ENCODE assay signal across 10 cellular contexts in the genomic region with DNA sequence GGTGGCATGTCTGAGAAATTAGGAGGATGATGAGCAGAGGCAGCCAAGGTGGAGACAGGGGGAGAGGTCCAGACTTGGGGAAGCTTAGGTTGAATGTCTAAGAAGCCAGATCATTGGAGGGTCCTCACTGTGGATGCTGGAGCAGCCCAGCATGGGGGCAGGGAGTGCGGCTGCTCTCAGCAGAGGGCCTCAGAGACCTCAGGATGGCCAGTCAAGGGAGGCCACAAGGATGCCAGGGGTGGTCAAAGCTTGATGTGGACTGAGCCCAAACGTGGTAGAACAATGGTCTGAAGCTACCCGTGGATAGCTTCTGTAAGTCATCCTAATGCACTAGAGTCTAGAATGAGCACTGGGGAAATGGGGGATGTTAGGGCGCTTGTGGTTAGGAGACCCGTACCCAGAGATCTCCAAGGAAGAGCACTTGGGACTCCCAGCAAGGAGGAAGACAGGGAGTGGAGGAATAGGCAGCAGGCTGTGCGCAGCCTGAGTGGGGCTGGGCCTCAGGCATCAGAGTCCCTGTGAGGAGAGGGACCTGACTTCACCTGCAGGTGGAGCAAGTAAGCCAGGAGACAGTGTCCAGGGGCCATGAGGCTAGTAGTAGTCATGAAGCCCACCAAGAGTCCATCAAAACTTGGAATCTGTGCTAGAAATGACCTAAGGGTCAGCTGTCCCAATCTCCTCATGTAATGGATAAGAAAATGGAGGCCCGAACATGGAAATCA. TPM values are rescaled to one million over a fixed set of nuclear protein-coding genes. Genes with fewer than 3 reads are reported as not detected.
A peak's percentile ranks its signal among the peaks of the same experiment; 100 is the strongest.
DNase-seq lines count a peak whose midpoint lies in the region; ATAC-seq and TF ChIP-seq lines count a peak whose summit lies in the region.
"Had no signal": no experiment of that assay in that cellular context is flagged by ENCODE, and none has a peak within 500 bp of the region (broad histone marks: within the 10 kb centered on the region; RNA-seq: fewer than 3 reads in every experiment).

No MANE protein-coding gene starts in this region.

- H3K4me1 Mint-ChIP-seq in CD8-positive, alpha-beta memory T cell: peaks cover 10 to 20% (median 18%) of the 10 kb centered on the region in 3 donors

- no peak overlapping the region for H3K4me2 ChIP-seq in OCI-LY7 (ENCODE audit: low read length)
- H3K4me2 ChIP-seq in fibroblast of lung (ENCODE audit: extremely low read depth, insufficient read depth, low read length): no peak overlapping the region

- no TSS peak for BruUV-seq in OCI-LY7 (replicated peaks; lab: Mats Ljungman, UMichigan)

- no peak overlapping the region for H3K27ac ChIP-seq in OCI-LY7 (ENCODE audit: low read depth, low read length, poor library complexity, severe bottlenecking)
- H3K27ac ChIP-seq in fibroblast of lung (ENCODE audit: insufficient read depth, low read length): no peak overlapping the region
- H3K27ac ChIP-seq in CD8-positive, alpha-beta memory T cell (ENCODE audit: low read depth, low read length): no peak overlapping the region

- H3K36me3 ChIP-seq in OCI-LY7 (ENCODE audit: insufficient read depth, low read length) (no peaks in the 10 kb centered on the region), fibroblast of lung (ENCODE audit: control insufficient read depth, insufficient read depth, low read length) (no peaks in the 10 kb centered on the region)
- H3K36me3 ChIP-seq in CD8-positive, alpha-beta memory T cell (ENCODE audit: insufficient read depth, low read length): no peaks in the 10 kb centered on the region

- no peaks in the 10 kb centered on the region for H3K36me3 Mint-ChIP-seq in CD8-positive, alpha-beta memory T cell

- DNase-seq in A172 (ENCODE audit: low spot score) (peak; percentile 36), GM10248 (ENCODE audit: extremely low spot score) (peak; percentile 52), OCI-LY7 (ENCODE audit: low spot score) (peak; percentile 7), fibroblast of lung (ENCODE audit: low read depth in 2 of 2) (peak; percentile 4 to 6), GM03348 (ENCODE audit: low spot score) (no peak), activated T-cell treated with anti-CD3 and anti-CD28 coated beads for 4 hours (no peak)
- no peak for DNase-seq in CD8-positive, alpha-beta memory T cell
- DNase-seq: activated T-cell treated with anti-CD3 and anti-CD28 coated beads, Interleukin-2, amount 50 U/mL, for 72 hours; KG1 had no signal

- H3K27me3 ChIP-seq in fibroblast of lung (ENCODE audit: control insufficient read depth, insufficient read depth, low read length): no peaks in the 10 kb centered on the region
- no peaks in the 10 kb centered on the region for H3K27me3 ChIP-seq in CD8-positive, alpha-beta memory T cell (ENCODE audit: insufficient read depth, low read length, poor library complexity, severe bottlenecking)

- peaks cover 13 to 43% of the 10 kb centered on the region in 2 donors for H3K27me3 Mint-ChIP-seq in CD8-positive, alpha-beta memory T cell

- H4K20me1 ChIP-seq in OCI-LY7 (ENCODE audit: insufficient read depth, low read length): no peaks in the 10 kb centered on the region
- no peaks in the 10 kb centered on the region for H4K20me1 ChIP-seq in fibroblast of lung (ENCODE audit: control insufficient read depth, extremely low read depth, insufficient read depth, low read length)

- H3K9ac ChIP-seq in fibroblast of lung (ENCODE audit: insufficient read depth, low read length): no peak overlapping the region

- no peaks in the 10 kb centered on the region for H3K9me3 Mint-ChIP-seq in CD8-positive, alpha-beta memory T cell
- H3K9me3 Mint-ChIP-seq: activated T-cell treated with anti-CD3 and anti-CD28 coated beads, Interleukin-2, amount 50 U/mL, for 72 hours had no signal

- no peak overlapping the region for H2AFZ ChIP-seq in OCI-LY7 (ENCODE audit: low read length)
- H2AFZ ChIP-seq in fibroblast of lung (ENCODE audit: low read length): no peak overlapping the region

- no peaks in the 10 kb centered on the region for H3K9me2 ChIP-seq in OCI-LY7 (ENCODE audit: insufficient read depth, low read length)

- POLR2A ChIA-PET in GM10248 (lab: Yijun Ruan, JAX): no interaction called here
- POLR2A ChIA-PET in OCI-LY7 (lab: Charles Lee): no interaction called here
- POLR2A ChIA-PET in CD8-positive, alpha-beta memory T cell (lab: Charles Lee): no interaction called here

- H3K9me3 ChIP-seq in OCI-LY7 (ENCODE audit: low read length) (no peaks in the 10 kb centered on the region), fibroblast of lung (ENCODE audit: control insufficient read depth, insufficient read depth, low read depth, low read length) (no peaks in the 10 kb centered on the region)
- H3K9me3 ChIP-seq in CD8-positive, alpha-beta memory T cell (ENCODE audit: low read length): no peaks in the 10 kb centered on the region

- ATAC-seq in HG03097 (IDR thresholded peaks at IDR 0.05; ENCODE audit: low FRiP score, unreplicated experiment): no peak

- intact Hi-C loops in OCI-LY7 (cut with micrococcal nuclease; ENCODE audit: unreplicated experiment): loop anchor here (2.0 to 10.0 kb wide), 2 partner anchors 51 to 391 kb away; no protein-coding TSS in a partner anchor

- CTCF ChIA-PET in GM10248 (lab: Yijun Ruan, JAX) (interaction anchor here (0.7 to 11.2 kb wide), 34 partner anchors 8 to 610 kb away, joined by 3 to 331 read pairs (median 4); a partner anchor contains a TSS), OCI-LY7 (lab: Charles Lee; ENCODE audit: unreplicated experiment) (interaction anchor here (0.5 to 0.6 kb wide), 2 partner anchors 35 to 276 kb away, joined by 3 read pairs; no protein-coding TSS in a partner anchor)
- CTCF ChIA-PET in CD8-positive, alpha-beta memory T cell (lab: Charles Lee): interaction anchor here (0.7 to 5.3 kb wide), 9 partner anchors 9 to 916 kb away, joined by 3 to 35 read pairs (median 5); a partner anchor contains a TSS

- H3K4me3 ChIP-seq in OCI-LY7 (ENCODE audit: low read depth, low read length, poor library complexity, severe bottlenecking) (no peak overlapping the region), fibroblast of lung (replicated peaks in 1 of 4; ENCODE audit: control extremely low read depth in 1 of 4, insufficient read depth in 1 of 4, low read depth in 3 of 4, low read length in 4 of 4) (no peak overlapping the region)
- H3K4me3 ChIP-seq in CD8-positive, alpha-beta memory T cell (ENCODE audit: low read length): no peak overlapping the region

- H3K4me3 Mint-ChIP-seq in CD8-positive, alpha-beta memory T cell: no peak overlapping the region
- H3K4me3 Mint-ChIP-seq: activated T-cell treated with anti-CD3 and anti-CD28 coated beads, Interleukin-2, amount 50 U/mL, for 72 hours had no signal

- TF ChIP-seq CTCF in GM10248 (IDR thresholded peaks at IDR 0.05; ENCODE audit: control extremely low read depth, extremely low read depth, low read depth, missing control alignments) (peak; percentile 59), OCI-LY7 (conservative IDR thresholded peaks at IDR 0.05; ENCODE audit: low read length) (peak; percentile 46), fibroblast of lung (conservative IDR thresholded peaks at IDR 0.05 in 1 of 2, IDR thresholded peaks at IDR 0.05 in 1 of 2; ENCODE audit: low read depth in 1 of 2, low read length in 2 of 2) (peak; percentile 19 to 49)

- H3K27ac Mint-ChIP-seq in CD8-positive, alpha-beta memory T cell: no peak overlapping the region
- H3K27ac Mint-ChIP-seq: activated T-cell treated with anti-CD3 and anti-CD28 coated beads, Interleukin-2, amount 50 U/mL, for 72 hours had no signal

- H3K79me2 ChIP-seq in OCI-LY7 (ENCODE audit: insufficient read depth, low read depth, low read length) (no peaks in the 10 kb centered on the region), fibroblast of lung (ENCODE audit: control insufficient read depth, insufficient read depth, low read length) (no peaks in the 10 kb centered on the region)

- H3K4me1 ChIP-seq in OCI-LY7 (ENCODE audit: insufficient read depth, low read length, poor library complexity, severe bottlenecking) (no peaks in the 10 kb centered on the region), fibroblast of lung (ENCODE audit: control insufficient read depth, extremely low read depth, insufficient read depth, low read length) (no peaks in the 10 kb centered on the region)
- peaks cover 13% of the 10 kb centered on the region for H3K4me1 ChIP-seq in CD8-positive, alpha-beta memory T cell (ENCODE audit: insufficient read depth, low read length)

RNA-seq across cellular contexts. Expression of a gene that starts 4.3 kb away (rescaled TPM):
- total RNA-seq in A172 (2014; rRNA removed; shearing (Covaris generic)): not detected in 2 replicates
- not detected in 2 replicates for total RNA-seq in OCI-LY7 (2014; rRNA removed; shearing (Covaris generic))
- total RNA-seq in OCI-LY7 (2022) (not detected in 2 replicates), fibroblast of lung (not detected in 2 replicates)
- not detected in 2 replicates for polyA plus RNA-seq in fibroblast of lung
- not detected in 2 replicates for polyA plus RNA-seq in fibroblast of lung (2012)
- polyA minus RNA-seq in fibroblast of lung (ENCODE audit: low replicate concordance): not detected in 2 replicates
- 1 to 10 TPM; 1.6 to 2.3 TPM for total RNA-seq in CD8-positive, alpha-beta memory T cell
- polyA plus RNA-seq in CD8-positive, alpha-beta memory T cell: 4.7 TPM
- total RNA-seq: activated T-cell treated with anti-CD3 and anti-CD28 coated beads, Interleukin-2, amount 50 U/mL, for 72 hours had no signal

RNA-seq across cellular contexts. Expression of a gene that starts 4.7 kb away (rescaled TPM):
- not detected in 2 replicates for total RNA-seq in A172 (2014; rRNA removed; shearing (Covaris generic))
- total RNA-seq in OCI-LY7 (2014; rRNA removed; shearing (Covaris generic)): not detected in 2 replicates
- not detected in 2 replicates for total RNA-seq in OCI-LY7 (2022)
- total RNA-seq in fibroblast of lung: not detected in 2 replicates
- not detected in 2 replicates for polyA plus RNA-seq in fibroblast of lung
- polyA plus RNA-seq in fibroblast of lung (2012): not detected in 2 replicates
- not detected in 2 replicates for polyA minus RNA-seq in fibroblast of lung (ENCODE audit: low replicate concordance)
- total RNA-seq in CD8-positive, alpha-beta memory T cell: not detected
- not detected for polyA plus RNA-seq in CD8-positive, alpha-beta memory T cell

RNA-seq across cellular contexts. Expression of a gene that starts 22.0 kb away (rescaled TPM):
- not detected in 2 replicates for total RNA-seq in A172 (2014; rRNA removed; shearing (Covaris generic))
- not detected in 2 replicates for total RNA-seq in OCI-LY7 (2014; rRNA removed; shearing (Covaris generic))
- total RNA-seq in OCI-LY7 (2022) (not detected in 2 replicates), fibroblast of lung (not detected in 2 replicates)
- not detected in 2 replicates for polyA plus RNA-seq in fibroblast of lung
- not detected in 2 replicates for polyA plus RNA-seq in fibroblast of lung (2012)
- polyA minus RNA-seq in fibroblast of lung (ENCODE audit: low replicate concordance): not detected in 2 replicates
- total RNA-seq in CD8-positive, alpha-beta memory T cell: not detected
- polyA plus RNA-seq in CD8-positive, alpha-beta memory T cell: not detected
- total RNA-seq: activated T-cell treated with anti-CD3 and anti-CD28 coated beads, Interleukin-2, amount 50 U/mL, for 72 hours had no signal

RNA-seq across cellular contexts. Expression of a gene that starts 37.5 kb away (rescaled TPM):
- total RNA-seq in A172 (2014; rRNA removed; shearing (Covaris generic)): not detected in 2 replicates
- total RNA-seq in OCI-LY7 (2014; rRNA removed; shearing (Covaris generic)): not detected in 2 replicates
- total RNA-seq in OCI-LY7 (2022): not detected in 2 replicates
- total RNA-seq in fibroblast of lung: not detected in 2 replicates
- polyA plus RNA-seq in fibroblast of lung: not detected in 2 replicates
- not detected in 2 replicates for polyA plus RNA-seq in fibroblast of lung (2012)
- polyA minus RNA-seq in fibroblast of lung (ENCODE audit: low replicate concordance): not detected in 2 replicates
- total RNA-seq in CD8-positive, alpha-beta memory T cell: not detected
- polyA plus RNA-seq in CD8-positive, alpha-beta memory T cell: not detected
- total RNA-seq: activated T-cell treated with anti-CD3 and anti-CD28 coated beads, Interleukin-2, amount 50 U/mL, for 72 hours had no signal

RNA-seq across cellular contexts. Expression of a gene that starts 40.6 kb away (rescaled TPM):
- not detected in 2 replicates for total RNA-seq in A172 (2014; rRNA removed; shearing (Covaris generic))
- total RNA-seq in OCI-LY7 (2014; rRNA removed; shearing (Covaris generic)): not detected in 2 replicates
- total RNA-seq in OCI-LY7 (2022) (not detected in 2 replicates), fibroblast of lung (not detected in 2 replicates)
- not detected in 2 replicates for polyA plus RNA-seq in fibroblast of lung
- polyA plus RNA-seq in fibroblast of lung (2012): not detected in 2 replicates
- not detected in 2 replicates for polyA minus RNA-seq in fibroblast of lung (ENCODE audit: low replicate concordance)
- total RNA-seq in CD8-positive, alpha-beta memory T cell: not detected
- not detected for polyA plus RNA-seq in CD8-positive, alpha-beta memory T cell
- total RNA-seq: activated T-cell treated with anti-CD3 and anti-CD28 coated beads, Interleukin-2, amount 50 U/mL, for 72 hours had no signal

Comparison
In these comparisons a context has a peak if more than half of its experiments do, and no peak if none do; other contexts are left out.
1. DNase-seq: peak in A172 (single experiment), GM10248 (single experiment), OCI-LY7 (single experiment) and fibroblast of lung (2 of 2); none in GM03348 (single experiment), activated T-cell treated with anti-CD3 and anti-CD28 coated beads for 4 hours (single experiment) and CD8-positive, alpha-beta memory T cell (0 of 5).
2. Peak in every context shown above with its lines, with median percentiles within 50 percentile points of each other: CTCF ChIP-seq.